In genomic region chr15:88484781-88485246, GRCh38 we compare ENCODE assay signal across 13 cellular contexts. TPM values are rescaled to one million over a fixed set of nuclear protein-coding genes. Genes with fewer than 3 reads are reported as not detected.
DNase-seq lines count a peak whose midpoint lies in the region; ATAC-seq and TF ChIP-seq lines count a peak whose summit lies in the region.
"Had no signal": no experiment of that assay in that cellular context is flagged by ENCODE, and none has a peak within 500 bp of the region (broad histone marks: within the 10 kb centered on the region; RNA-seq: fewer than 3 reads in every experiment).

No MANE protein-coding gene starts in this region.

- H3K27me3 ChIP-seq in HUES6 (ENCODE audit: control insufficient read depth, insufficient read depth, low read length) (no peaks in the 10 kb centered on the region), testis (no peaks in the 10 kb centered on the region)

- H3K4me3 ChIP-seq in HUES6 (ENCODE audit: low read depth, low read length) = 0 out of 2 replicates have a peak overlapping the region, but pooled peaks have one; percentile 6
- H3K4me3 ChIP-seq in testis = no peak overlapping the region

- DNase-seq in AG08395 (ENCODE audit: low spot score) (peak; percentile 85), iPS-NIHi11 (ENCODE audit: low spot score) (peak; percentile 44), testis (no peak), cerebellum (ENCODE audit: low spot score) (no peak)
- no peak for DNase-seq in stimulated activated naive CD8-positive, alpha-beta T cell treated with anti-CD3 and anti-CD28 coated beads, Interleukin-15, Interleukin-2, amounts not matched to agents 100 U/mL and 50 U/mL, for 24 hours
- DNase-seq: cerebellar nuclear complex, H9, head of caudate nucleus, NCI-H1417 treated with DMSO at 0.1 percent for 48 hours, small intestine had no signal

- ATAC-seq in stimulated activated naive CD8-positive, alpha-beta T cell treated with anti-CD3 and anti-CD28 coated beads, Interleukin-15, Interleukin-2, amounts not matched to agents 100 U/mL and 50 U/mL, for 24 hours = no peak
- no peak for ATAC-seq in HG02763 (IDR thresholded peaks at IDR 0.05; ENCODE audit: unreplicated experiment)

- intact Hi-C loops in testis (cut with DNase I; ENCODE audit: low total_unique reads) = no loop called here

- no peaks in the 10 kb centered on the region for H3K9me3 ChIP-seq in HUES6 (ENCODE audit: control insufficient read depth, insufficient read depth, low read depth, low read length)
- no peaks in the 10 kb centered on the region for H3K9me3 ChIP-seq in testis

- TF ChIP-seq POLR2A in testis (IDR thresholded peaks at IDR 0.05) = no peak

- no peak for TF ChIP-seq CTCF in testis (IDR thresholded peaks at IDR 0.05)

- H3K36me3 ChIP-seq in HUES6 (ENCODE audit: control insufficient read depth, insufficient read depth, low read length) = no peaks in the 10 kb centered on the region
- no peaks in the 10 kb centered on the region for H3K36me3 ChIP-seq in testis (ENCODE audit: low read depth, missing control alignments)

- 50 to 64% methylated on average over 7 of the region's 7 CpGs for WGBS in testis, 2 donors

- H3K4me1 ChIP-seq in HUES6 (ENCODE audit: control insufficient read depth, insufficient read depth, low read length) (peaks cover 40% of the 10 kb centered on the region), testis (no peaks in the 10 kb centered on the region)

- H3K27ac ChIP-seq in HUES6 (ENCODE audit: low read depth, low read length) (no peak overlapping the region), angular gyrus (ENCODE audit: low read depth, low read length) (peak overlapping the region; percentile 78), testis (no peak overlapping the region)

- no peak overlapping the region for H3K9ac ChIP-seq in HUES6 (ENCODE audit: low read length)

RNA-seq across cellular contexts. Expression of gene MRPS11, which starts 17.3 kb away (rescaled TPM):
- total RNA-seq in testis = 10 to 100 TPM; 33.2 to 33.9 TPM
- 82.4 TPM for polyA plus RNA-seq in testis (ENCODE audit: insufficient read depth, low read depth, low replicate concordance)
- total RNA-seq in cerebellum = 20.0 TPM

RNA-seq across cellular contexts. Expression of gene MRPL46, which starts 17.6 kb away (rescaled TPM):
- total RNA-seq in testis (10 to 100 TPM; 36.9 to 38.4 TPM), cerebellum (17.2 TPM)
- 65.0 TPM for polyA plus RNA-seq in testis (ENCODE audit: insufficient read depth, low read depth, low replicate concordance)

Comparison
In these comparisons a context has a peak if more than half of its experiments do, and no peak if none do; other contexts are left out.
1. DNase-seq: peak in AG08395 (single experiment) and iPS-NIHi11 (single experiment); none in testis (single experiment), cerebellum (single experiment) and stimulated activated naive CD8-positive, alpha-beta T cell treated with anti-CD3 and anti-CD28 coated beads, Interleukin-15, Interleukin-2, amounts not matched to agents 100 U/mL and 50 U/mL, for 24 hours (single experiment).